Comparison of ENCODE assay signal across 12 cellular contexts in genomic region chr16:24850289-24850931, GRCh38. TPM values are rescaled to one million over a fixed set of nuclear protein-coding genes. Genes with fewer than 3 reads are reported as not detected.
DNase-seq lines count a peak whose midpoint lies in the region; ATAC-seq, FAIRE-seq and TF ChIP-seq lines count a peak whose summit lies in the region.
"Had no signal": no experiment of that assay in that cellular context is flagged by ENCODE, and none has a peak within 500 bp of the region (broad histone marks: within the 10 kb centered on the region; RNA-seq: fewer than 3 reads in every experiment).

No MANE protein-coding gene starts in this region.

- H3K4me1 Mint-ChIP-seq in immature natural killer cell = no peaks in the 10 kb centered on the region

- ATAC-seq in HG02571 (IDR thresholded peaks at IDR 0.05; ENCODE audit: unreplicated experiment) (no peak), GM21825 (IDR thresholded peaks at IDR 0.05; ENCODE audit: unreplicated experiment) (no peak)
- ATAC-seq: upper lobe of right lung had no signal

- H3K27ac Mint-ChIP-seq in immature natural killer cell = no peak overlapping the region

- H3K27me3 Mint-ChIP-seq in immature natural killer cell (ENCODE audit: low read depth in 3 of 3) = peaks cover 0 to 3% (median 1%) of the 10 kb centered on the region in 3 donors

- H3K36me3 Mint-ChIP-seq in immature natural killer cell = peaks cover 0 to 4% (median 0%) of the 10 kb centered on the region in 3 donors

- TF ChIP-seq CTCF in cardiac fibroblast (IDR thresholded peaks at IDR 0.05; ENCODE audit: low read depth, low read length) = no peak

- peak; percentile 32 for DNase-seq in activated CD8-positive, alpha-beta memory T cell treated with anti-CD3 and anti-CD28 coated beads for 24 hours
- DNase-seq in activated CD8-positive, alpha-beta memory T cell treated with anti-CD3 and anti-CD28 coated beads, Interleukin-2, amount 50 U/mL, for 4 hours = no peak
- DNase-seq in RCC 7860 (ENCODE audit: low spot score) (peak; percentile 69), cardiac fibroblast (ENCODE audit: low read depth in 2 of 2) (peak; percentile 31 to 85), posterior vena cava (ENCODE audit: low spot score) (peak; percentile 12), immature natural killer cell (no peak)
- DNase-seq: MV-4-11, upper lobe of right lung had no signal

- H3K4me3 Mint-ChIP-seq in immature natural killer cell = no peak overlapping the region

- no peaks in the 10 kb centered on the region for H3K9me3 Mint-ChIP-seq in immature natural killer cell

- H3K4me3 ChIP-seq in cardiac fibroblast (replicated peaks in 1 of 2; ENCODE audit: low read depth in 2 of 2, low read length in 2 of 2) = no peak overlapping the region
- H3K4me3 ChIP-seq: Peyer's patch, upper lobe of right lung had no signal

- FAIRE-seq in RCC 7860 (lab: Jason Lieb, UNC) = peak; percentile 82

- intact Hi-C loops in posterior vena cava (cut with DNase I) = no loop called here

RNA-seq across cellular contexts. Expression of gene SLC5A11, which starts 4.6 kb away (rescaled TPM):
- total RNA-seq in posterior vena cava = not detected
- not detected for polyA plus RNA-seq in immature natural killer cell
- total RNA-seq: chondrocyte, upper lobe of right lung had no signal

Comparison
In these comparisons a context has a peak if more than half of its experiments do, and no peak if none do; other contexts are left out.
1. DNase-seq: peak in activated CD8-positive, alpha-beta memory T cell treated with anti-CD3 and anti-CD28 coated beads for 24 hours (single experiment), RCC 7860 (single experiment), cardiac fibroblast (2 of 2) and posterior vena cava (single experiment); none in activated CD8-positive, alpha-beta memory T cell treated with anti-CD3 and anti-CD28 coated beads, Interleukin-2, amount 50 U/mL, for 4 hours (single experiment) and immature natural killer cell (0 of 3).